ENCODE assay signal across 10 cellular contexts in the genomic region with DNA sequence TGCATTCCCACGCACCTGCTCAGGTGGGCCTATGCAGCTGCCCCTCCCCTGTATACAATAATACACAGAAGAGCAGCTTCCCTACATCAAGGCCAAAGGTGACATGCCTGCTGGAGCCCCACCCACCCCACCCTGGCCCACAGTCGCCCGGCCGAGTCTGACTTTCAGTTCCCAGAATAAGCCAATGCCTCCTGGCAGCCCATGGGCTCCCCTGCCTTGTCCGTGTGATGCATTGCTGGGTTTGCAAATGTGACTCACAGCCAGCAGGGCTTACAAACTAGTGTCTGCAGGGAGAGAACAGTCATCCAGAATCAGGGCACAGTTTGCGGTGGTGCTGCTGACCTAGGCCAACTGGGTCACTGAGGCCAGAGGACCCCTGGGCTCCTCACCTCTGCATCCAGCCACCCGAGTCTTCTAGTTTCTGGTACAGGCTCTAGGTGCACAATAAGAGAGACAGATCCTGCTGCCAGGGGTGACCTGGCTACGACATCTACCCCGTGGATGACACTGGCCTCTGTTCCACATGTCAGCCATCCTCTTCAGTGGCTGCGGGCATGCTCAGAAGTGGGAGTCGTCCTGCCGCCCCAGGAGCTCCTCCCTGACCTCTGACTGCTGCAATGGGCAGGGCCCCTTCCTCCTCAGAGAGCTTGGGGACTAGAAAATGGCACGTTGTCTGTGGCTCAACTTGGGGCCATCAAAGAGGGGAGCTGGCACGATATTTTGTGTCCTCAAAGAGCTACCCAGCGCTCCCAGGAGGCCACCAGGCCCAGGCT.
DNase-seq lines count a peak whose midpoint lies in the region; ATAC-seq and TF ChIP-seq lines count a peak whose summit lies in the region.
"Had no signal": no experiment of that assay in that cellular context is flagged by ENCODE, and none has a peak within 500 bp of the region (broad histone marks: within the 10 kb centered on the region; RNA-seq: fewer than 3 reads in every experiment).

No MANE protein-coding gene starts in this region.

- no peaks in the 10 kb centered on the region for H3K27me3 Mint-ChIP-seq in T-helper 2 cell treated with Interferon-gamma antibody and Interleukin-4, amounts not matched to agents 5 μg/mL and 100 μg/mL, for 36 hours (ENCODE audit: low read depth)
- H3K27me3 Mint-ChIP-seq: activated naive CD8-positive, alpha-beta T cell had no signal

- H3K36me3 Mint-ChIP-seq in T-helper 2 cell treated with Interferon-gamma antibody and Interleukin-4, amounts not matched to agents 5 μg/mL and 100 μg/mL, for 36 hours (ENCODE audit: low read depth) = no peaks in the 10 kb centered on the region

- peak; percentile 72 for ATAC-seq in upper lobe of right lung
- no peak for ATAC-seq in HG03520 (IDR thresholded peaks at IDR 0.05; ENCODE audit: unreplicated experiment)

- H3K27ac Mint-ChIP-seq in T-helper 2 cell treated with Interferon-gamma antibody and Interleukin-4, amounts not matched to agents 5 μg/mL and 100 μg/mL, for 36 hours = no peak overlapping the region
- H3K27ac Mint-ChIP-seq: activated naive CD8-positive, alpha-beta T cell had no signal

- H3K9me3 Mint-ChIP-seq in T-helper 2 cell treated with Interferon-gamma antibody and Interleukin-4, amounts not matched to agents 5 μg/mL and 100 μg/mL, for 36 hours = no peaks in the 10 kb centered on the region

- TF ChIP-seq POLR2A in adrenal gland (IDR thresholded peaks at IDR 0.05) = peak in 1 of 2 donors; percentile 50

- H3K27ac ChIP-seq in adrenal gland = peak overlapping the region; percentile 3 to 85 (median 68)
- H3K27ac ChIP-seq in upper lobe of right lung = no peak overlapping the region
- H3K27ac ChIP-seq: 22Rv1 had no signal

- TF ChIP-seq CTCF in adrenal gland (IDR thresholded peaks at IDR 0.05) (no peak), upper lobe of right lung (IDR thresholded peaks at IDR 0.05) (no peak)

- H3K9me3 ChIP-seq in adrenal gland (replicated peaks in 1 of 3) (no peaks in the 10 kb centered on the region), upper lobe of right lung (no peaks in the 10 kb centered on the region)

- H3K27me3 ChIP-seq in adrenal gland (no peaks in the 10 kb centered on the region), upper lobe of right lung (no peaks in the 10 kb centered on the region)

- intact Hi-C loops in adrenal gland (cut with DNase I) (no loop called here), upper lobe of right lung (cut with DNase I) (no loop called here)

- H3K4me3 ChIP-seq in adrenal gland (no peak overlapping the region), upper lobe of right lung (no peak overlapping the region)

- 46 to 83% (median 59%) methylated on average over 3 to 15 of the region's 15 CpGs for WGBS in adrenal gland, 4 donors

- H3K4me1 ChIP-seq in adrenal gland (replicated peaks in 1 of 2) = peaks cover 21 to 44% of the 10 kb centered on the region in 2 donors
- H3K4me1 ChIP-seq in upper lobe of right lung = peaks cover 25% of the 10 kb centered on the region

- DNase-seq in SIG-M5 treated with dmso at 0.1 percent for 504 hours (lab: John Stamatoyannopoulos, UW; ENCODE audit: unreplicated experiment) (peak; percentile 45), SIG-M5 (lab: John Stamatoyannopoulos, UW) (no peak), adrenal gland (peak; percentile 74 to 94 (median 92)), iris pigment epithelial cell (ENCODE audit: low read depth) (peak; percentile 81), upper lobe of right lung (no peak), DMS 273 (lab: John Stamatoyannopoulos, UW; ENCODE audit: unreplicated experiment) (no peak)
- DNase-seq in T-helper 2 cell treated with Interferon-gamma antibody and Interleukin-4, amounts not matched to agents 5 μg/mL and 100 μg/mL, for 36 hours (ENCODE audit: low spot score) = no peak

- H3K4me3 Mint-ChIP-seq in T-helper 2 cell treated with Interferon-gamma antibody and Interleukin-4, amounts not matched to agents 5 μg/mL and 100 μg/mL, for 36 hours = no peak overlapping the region
- H3K4me3 Mint-ChIP-seq: activated naive CD8-positive, alpha-beta T cell had no signal

- H3K36me3 ChIP-seq in adrenal gland (replicated peaks in 1 of 2) = no peaks in the 10 kb centered on the region
- H3K36me3 ChIP-seq in upper lobe of right lung = no peaks in the 10 kb centered on the region

- peaks cover 2% of the 10 kb centered on the region for H3K4me1 Mint-ChIP-seq in T-helper 2 cell treated with Interferon-gamma antibody and Interleukin-4, amounts not matched to agents 5 μg/mL and 100 μg/mL, for 36 hours (ENCODE audit: low read depth)

Comparison
In these comparisons a context has a peak if more than half of its experiments do, and no peak if none do; other contexts are left out.
1. DNase-seq: peak in SIG-M5 treated with dmso at 0.1 percent for 504 hours (single experiment), adrenal gland (7 of 7) and iris pigment epithelial cell (single experiment); none in SIG-M5 (single experiment), upper lobe of right lung (single experiment), DMS 273 (single experiment) and T-helper 2 cell treated with Interferon-gamma antibody and Interleukin-4, amounts not matched to agents 5 μg/mL and 100 μg/mL, for 36 hours (single experiment).